Comparison of ENCODE assay signal across 11 cellular contexts in genomic region chr11:67563354-67564114, GRCh38. TPM values are rescaled to one million over a fixed set of nuclear protein-coding genes. Genes with fewer than 3 reads are reported as not detected.
A peak's percentile ranks its signal among the peaks of the same experiment; 100 is the strongest.
DNase-seq lines count a peak whose midpoint lies in the region; TF ChIP-seq lines count a peak whose summit lies in the region.
"Had no signal": no experiment of that assay in that cellular context is flagged by ENCODE, and none has a peak within 500 bp of the region (broad histone marks: within the 10 kb centered on the region; RNA-seq: fewer than 3 reads in every experiment).

No MANE protein-coding gene starts in this region.

- H3K36me3 Mint-ChIP-seq in activated naive CD4-positive, alpha-beta T cell treated with anti-CD3 and anti-CD28 coated beads, Interleukin-2, amount 10 ng/mL, durations not matched to agents 7 days and 5 days: no peaks in the 10 kb centered on the region

- no peak overlapping the region for H3K4ac ChIP-seq in neuronal stem cell (ENCODE audit: low read length)

- H2BK5ac ChIP-seq in neuronal stem cell (ENCODE audit: low read length): no peak overlapping the region

- CTCF ChIA-PET in activated naive CD4-positive, alpha-beta T cell treated with anti-CD3 and anti-CD28 coated beads, Interleukin-2, amount 10 ng/mL, durations not matched to agents 7 days and 5 days (lab: Charles Lee): interaction anchor here (1.4 kb wide), 1 partner anchor 9 kb away, joined by 3 read pairs; no protein-coding TSS in a partner anchor
- CTCF ChIA-PET in GM10248 (lab: Yijun Ruan, JAX): interaction anchor here (1.2 to 2.5 kb wide), 4 partner anchors 9 to 66 kb away, joined by 3 to 9 read pairs (median 6); partner anchors contain the start of gene NUDT8

- no peak overlapping the region for H4K91ac ChIP-seq in neuronal stem cell (ENCODE audit: low read depth, low read length, poor library complexity)

- H2BK15ac ChIP-seq in neuronal stem cell (ENCODE audit: low read length): no peak overlapping the region

- DNase-seq in COLO829 (ENCODE audit: low spot score) (peak; percentile 32), Peyer's patch (peak in 2 of 3 donors; percentile 67 to 88), fibroblast of peridontal ligament (ENCODE audit: extremely low read depth) (peak; percentile 75), neuronal stem cell (ENCODE audit: low spot score) (no peak), mucosa of gallbladder (ENCODE audit: low spot score) (no peak), GM10248 (ENCODE audit: extremely low spot score) (no peak)
- DNase-seq in stimulated activated CD4-positive, alpha-beta T cell treated with anti-CD3 and anti-CD28 coated beads, Interleukin-2, amount 100 ng/mL, for 48 hours: no peak
- DNase-seq in activated naive CD4-positive, alpha-beta T cell treated with anti-CD3 and anti-CD28 coated beads, Interleukin-2, amount 10 ng/mL, durations not matched to agents 7 days and 5 days: no peak
- DNase-seq: DND-41, NCI-H187 had no signal

- no peaks in the 10 kb centered on the region for H3K27me3 ChIP-seq in Peyer's patch
- H3K27me3 ChIP-seq in neuronal stem cell (ENCODE audit: control insufficient read depth in 3 of 3, insufficient read depth in 3 of 3, low read depth in 1 of 3, low read length in 3 of 3): peaks cover 0 to 6% (median 0%) of the 10 kb centered on the region in 3 experiments

- WGBS in neuronal stem cell (ENCODE audit: extremely low coverage in 2 of 2, insufficient read length in 2 of 2, insufficient replicate concordance in 1 of 2), 2 donors: no CpG with 5 or more reads among the region's 16 CpGs

- H3K27ac ChIP-seq in Peyer's patch: peak overlapping the region in 1 of 4 donors; percentile 5
- H3K27ac ChIP-seq in neuronal stem cell (replicated peaks; ENCODE audit: low read length): no peak overlapping the region

- no peak overlapping the region for H3K18ac ChIP-seq in neuronal stem cell (ENCODE audit: low read length)

- H3K9me3 Mint-ChIP-seq in activated naive CD4-positive, alpha-beta T cell treated with anti-CD3 and anti-CD28 coated beads, Interleukin-2, amount 10 ng/mL, durations not matched to agents 7 days and 5 days: no peaks in the 10 kb centered on the region

- H3K4me1 ChIP-seq in Peyer's patch (peaks cover 0 to 6% (median 0%) of the 10 kb centered on the region in 4 donors), neuronal stem cell (ENCODE audit: control insufficient read depth in 2 of 2, insufficient read depth in 1 of 2, low read depth in 1 of 2, low read length in 2 of 2) (no peaks in the 10 kb centered on the region)

- TF ChIP-seq CTCF in Peyer's patch (IDR thresholded peaks at IDR 0.05) (no peak), GM10248 (IDR thresholded peaks at IDR 0.05; ENCODE audit: control extremely low read depth, extremely low read depth, low read depth, missing control alignments) (no peak)

- H3K4me2 ChIP-seq in neuronal stem cell (ENCODE audit: insufficient read depth, low read length, poor library complexity, severe bottlenecking): no peak overlapping the region

- TF ChIP-seq POLR2A in Peyer's patch (IDR thresholded peaks at IDR 0.05): no peak

- no peak overlapping the region for H3K23ac ChIP-seq in neuronal stem cell (ENCODE audit: low read depth, low read length, poor library complexity)

- H2BK120ac ChIP-seq in neuronal stem cell (ENCODE audit: low read depth, low read length): no peak overlapping the region

- peak overlapping the region; percentile 15 for H2AFZ ChIP-seq in neuronal stem cell (ENCODE audit: low read length)

- H3K27me3 Mint-ChIP-seq in activated naive CD4-positive, alpha-beta T cell treated with anti-CD3 and anti-CD28 coated beads, Interleukin-2, amount 10 ng/mL, durations not matched to agents 7 days and 5 days: peaks cover 37% of the 10 kb centered on the region

- POLR2A ChIA-PET in GM10248 (lab: Yijun Ruan, JAX): no interaction called here

- H3K9ac ChIP-seq in neuronal stem cell (ENCODE audit: low read depth, low read length, poor library complexity): no peak overlapping the region

- H2AK5ac ChIP-seq in neuronal stem cell (ENCODE audit: low read depth, low read length): no peak overlapping the region

- H4K8ac ChIP-seq in neuronal stem cell (ENCODE audit: low read depth, low read length): no peak overlapping the region

- no peak overlapping the region for H3K4me3 Mint-ChIP-seq in activated naive CD4-positive, alpha-beta T cell treated with anti-CD3 and anti-CD28 coated beads, Interleukin-2, amount 10 ng/mL, durations not matched to agents 7 days and 5 days

- peaks cover 12% of the 10 kb centered on the region for H3K4me1 Mint-ChIP-seq in activated naive CD4-positive, alpha-beta T cell treated with anti-CD3 and anti-CD28 coated beads, Interleukin-2, amount 10 ng/mL, durations not matched to agents 7 days and 5 days

- H2BK12ac ChIP-seq in neuronal stem cell (ENCODE audit: low read length): no peak overlapping the region

- H3K4me3 ChIP-seq in Peyer's patch: no peak overlapping the region
- H3K4me3 ChIP-seq in neuronal stem cell (ENCODE audit: low read length in 2 of 2): no peak overlapping the region

- H3K14ac ChIP-seq in neuronal stem cell (ENCODE audit: low read length): no peak overlapping the region

- H3K9me3 ChIP-seq in Peyer's patch: no peaks in the 10 kb centered on the region
- H3K9me3 ChIP-seq in neuronal stem cell (replicated peaks in 1 of 2; ENCODE audit: control insufficient read depth in 2 of 2, insufficient read depth in 1 of 2, low read depth in 1 of 2, low read length in 2 of 2): no peaks in the 10 kb centered on the region

- no peak overlapping the region for H3K27ac Mint-ChIP-seq in activated naive CD4-positive, alpha-beta T cell treated with anti-CD3 and anti-CD28 coated beads, Interleukin-2, amount 10 ng/mL, durations not matched to agents 7 days and 5 days

- H3K36me3 ChIP-seq in Peyer's patch: no peaks in the 10 kb centered on the region
- H3K36me3 ChIP-seq in neuronal stem cell (replicated peaks in 1 of 2; ENCODE audit: control insufficient read depth in 2 of 2, insufficient read depth in 2 of 2, low read length in 2 of 2): no peaks in the 10 kb centered on the region

- no peaks in the 10 kb centered on the region for H3K79me1 ChIP-seq in neuronal stem cell (ENCODE audit: low read depth, low read length)

RNA-seq across cellular contexts. Expression of gene GSTP1, which starts 20.1 kb away (rescaled TPM):
- total RNA-seq in Peyer's patch: 100 to 1,000 TPM; 237 to 451 (median 419) TPM
- 927 TPM for polyA plus RNA-seq in neuronal stem cell (2013, experiment 1 of 2)
- 915 TPM for polyA plus RNA-seq in neuronal stem cell (2013, experiment 2 of 2)
- total RNA-seq in mucosa of gallbladder: 1,142 TPM

RNA-seq across cellular contexts. Expression of gene CABP2, which starts 40.3 kb away (rescaled TPM):
- total RNA-seq in Peyer's patch (not detected), mucosa of gallbladder (not detected)
- polyA plus RNA-seq in neuronal stem cell (2013, experiment 1 of 2): not detected
- polyA plus RNA-seq in neuronal stem cell (2013, experiment 2 of 2): not detected
- total RNA-seq: ureter had no signal

RNA-seq across cellular contexts. Expression of gene NDUFV1, which starts 43.2 kb away (rescaled TPM):
- total RNA-seq in Peyer's patch: 100 to 1,000 TPM; 297 to 532 (median 329) TPM
- polyA plus RNA-seq in neuronal stem cell (2013, experiment 1 of 2): 71.8 TPM
- 67.2 TPM for polyA plus RNA-seq in neuronal stem cell (2013, experiment 2 of 2)
- total RNA-seq in mucosa of gallbladder: 202 TPM

RNA-seq across cellular contexts. Expression of gene CDK2AP2, which starts 55.6 kb away (rescaled TPM):
- total RNA-seq in Peyer's patch (10 to 100 TPM; 60.4 to 97.7 (median 77.2) TPM), mucosa of gallbladder (95.5 TPM)
- 32.9 TPM for polyA plus RNA-seq in neuronal stem cell (2013, experiment 1 of 2)
- 30.1 TPM for polyA plus RNA-seq in neuronal stem cell (2013, experiment 2 of 2)

RNA-seq across cellular contexts. Expression of gene PITPNM1, which starts 58.4 kb away (rescaled TPM):
- total RNA-seq in Peyer's patch (100 to 1,000 TPM in 3 of 4 donors, 10 to 100 TPM in 1; 94.4 to 126 (median 109) TPM), mucosa of gallbladder (51.0 TPM)
- 54.3 TPM for polyA plus RNA-seq in neuronal stem cell (2013, experiment 1 of 2)
- 53.2 TPM for polyA plus RNA-seq in neuronal stem cell (2013, experiment 2 of 2)

Comparison
In these comparisons a context has a peak if more than half of its experiments do, and no peak if none do; other contexts are left out.
1. DNase-seq: peak in COLO829 (single experiment), Peyer's patch (2 of 3) and fibroblast of peridontal ligament (single experiment); none in neuronal stem cell (single experiment), stimulated activated CD4-positive, alpha-beta T cell treated with anti-CD3 and anti-CD28 coated beads, Interleukin-2, amount 100 ng/mL, for 48 hours (0 of 2), mucosa of gallbladder (single experiment), activated naive CD4-positive, alpha-beta T cell treated with anti-CD3 and anti-CD28 coated beads, Interleukin-2, amount 10 ng/mL, durations not matched to agents 7 days and 5 days (single experiment) and GM10248 (single experiment).